ENCODE assay signal across 13 cellular contexts in genomic region chr5:79704553-79704952, GRCh38. TPM values are rescaled to one million over a fixed set of nuclear protein-coding genes. Genes with fewer than 3 reads are reported as not detected.
DNase-seq lines count a peak whose midpoint lies in the region; ATAC-seq lines count a peak whose summit lies in the region.
"Had no signal": no experiment of that assay in that cellular context is flagged by ENCODE, and none has a peak within 500 bp of the region (broad histone marks: within the 10 kb centered on the region; RNA-seq: fewer than 3 reads in every experiment).

No MANE protein-coding gene starts in this region.

- H3K9me3 ChIP-seq in BLaER1, result peaks cover 33% of the 10 kb centered on the region
- H3K9me3 ChIP-seq: Caco-2, HAP-1 had no signal

- no peak overlapping the region for H3K4me3 Mint-ChIP-seq in activated T-cell treated with anti-CD3 and anti-CD28 coated beads, Interleukin-2, amount 50 U/mL, for 72 hours
- no peak overlapping the region for H3K4me3 Mint-ChIP-seq in stimulated activated effector memory CD8-positive, alpha-beta T cell treated with anti-CD3 and anti-CD28 coated beads, Interleukin-12 subunit alpha, Interleukin-12 subunit beta, amount 100 ng/mL, for 72 hours
- H3K4me3 Mint-ChIP-seq: CD8-positive, alpha-beta memory T cell had no signal

- DNase-seq in activated T-cell treated with anti-CD3 and anti-CD28 coated beads, Interleukin-2, amount 50 U/mL, for 72 hours, result no peak
- DNase-seq in activated T-cell treated with anti-CD3 and anti-CD28 coated beads, Interleukin-2, amount 50 U/mL, for 48 hours, result no peak
- no peak for DNase-seq in left ventricle myocardium superior
- no peak for DNase-seq in stimulated activated effector memory CD8-positive, alpha-beta T cell treated with anti-CD3 and anti-CD28 coated beads, Interleukin-12 subunit alpha, Interleukin-12 subunit beta, amount 100 ng/mL, for 72 hours (ENCODE audit: low spot score in 2 of 2)
- DNase-seq: Caco-2; CD8-positive, alpha-beta memory T cell; DMS53; GF-D8 had no signal

- H3K4me2 ChIP-seq in BLaER1, result 0 out of 2 replicates have a peak overlapping the region, but pooled peaks have one; percentile 27

- H3K27me3 ChIP-seq in BLaER1, result no peaks in the 10 kb centered on the region

- H3K36me3 ChIP-seq in BLaER1, result no peaks in the 10 kb centered on the region
- H3K36me3 ChIP-seq: HAP-1 had no signal

- no peaks in the 10 kb centered on the region for H3K36me3 Mint-ChIP-seq in activated T-cell treated with anti-CD3 and anti-CD28 coated beads, Interleukin-2, amount 50 U/mL, for 72 hours (ENCODE audit: insufficient read depth in 2 of 2)
- H3K36me3 Mint-ChIP-seq in stimulated activated effector memory CD8-positive, alpha-beta T cell treated with anti-CD3 and anti-CD28 coated beads, Interleukin-12 subunit alpha, Interleukin-12 subunit beta, amount 100 ng/mL, for 72 hours, result no peaks in the 10 kb centered on the region

- peaks cover 7% of the 10 kb centered on the region for H3K4me1 Mint-ChIP-seq in activated T-cell treated with anti-CD3 and anti-CD28 coated beads, Interleukin-2, amount 50 U/mL, for 72 hours (ENCODE audit: low read depth)
- H3K4me1 Mint-ChIP-seq in stimulated activated effector memory CD8-positive, alpha-beta T cell treated with anti-CD3 and anti-CD28 coated beads, Interleukin-12 subunit alpha, Interleukin-12 subunit beta, amount 100 ng/mL, for 72 hours, result no peaks in the 10 kb centered on the region

- intact Hi-C loops in left ventricle myocardium superior (cut with micrococcal nuclease), result no loop called here

- no peaks in the 10 kb centered on the region for H3K9me3 Mint-ChIP-seq in activated T-cell treated with anti-CD3 and anti-CD28 coated beads, Interleukin-2, amount 50 U/mL, for 72 hours
- H3K9me3 Mint-ChIP-seq in stimulated activated effector memory CD8-positive, alpha-beta T cell treated with anti-CD3 and anti-CD28 coated beads, Interleukin-12 subunit alpha, Interleukin-12 subunit beta, amount 100 ng/mL, for 72 hours, result no peaks in the 10 kb centered on the region

- no peak overlapping the region for H3K9ac ChIP-seq in BLaER1

- ATAC-seq in activated T-cell treated with anti-CD3 and anti-CD28 coated beads, Interleukin-2, amount 50 U/mL, for 72 hours (replicated peaks in 1 of 2), result no peak
- ATAC-seq in left ventricle myocardium superior (peak; percentile 38), HG03045 (IDR thresholded peaks at IDR 0.05; ENCODE audit: unreplicated experiment) (no peak), GM21528 (IDR thresholded peaks at IDR 0.05; ENCODE audit: low FRiP score, unreplicated experiment) (no peak)
- ATAC-seq in stimulated activated effector memory CD8-positive, alpha-beta T cell treated with anti-CD3 and anti-CD28 coated beads, Interleukin-12 subunit alpha, Interleukin-12 subunit beta, amount 100 ng/mL, for 72 hours, result no peak

- no peak overlapping the region for H3K4me3 ChIP-seq in BLaER1
- H3K4me3 ChIP-seq: HAP-1 had no signal

- H3K4me1 ChIP-seq in BLaER1, result peaks cover 6% of the 10 kb centered on the region; the same call in 1 of the 2 replicates
- H3K4me1 ChIP-seq: HAP-1 had no signal

- peak overlapping the region; percentile 14 for H3K27ac Mint-ChIP-seq in activated T-cell treated with anti-CD3 and anti-CD28 coated beads, Interleukin-2, amount 50 U/mL, for 72 hours
- H3K27ac Mint-ChIP-seq in stimulated activated effector memory CD8-positive, alpha-beta T cell treated with anti-CD3 and anti-CD28 coated beads, Interleukin-12 subunit alpha, Interleukin-12 subunit beta, amount 100 ng/mL, for 72 hours, result peak overlapping the region; percentile 71
- H3K27ac Mint-ChIP-seq: CD8-positive, alpha-beta memory T cell had no signal

- H4K20me1 ChIP-seq in BLaER1, result no peaks in the 10 kb centered on the region

- no peaks in the 10 kb centered on the region for H3K27me3 Mint-ChIP-seq in activated T-cell treated with anti-CD3 and anti-CD28 coated beads, Interleukin-2, amount 50 U/mL, for 72 hours (ENCODE audit: low read depth)

- H3K27ac ChIP-seq in BLaER1, result no peak overlapping the region
- H3K27ac ChIP-seq: 22Rv1 had no signal

RNA-seq across cellular contexts. Expression of gene CMYA5, which starts 14.9 kb away (rescaled TPM):
- under 1 TPM; 0.31 to 0.32 TPM for total RNA-seq in activated T-cell treated with anti-CD3 and anti-CD28 coated beads, Interleukin-2, amount 50 U/mL, for 72 hours
- 960 TPM for total RNA-seq in left ventricle myocardium superior

Comparison
In these comparisons a context has a peak if more than half of its experiments do, and no peak if none do; other contexts are left out.
1. RNA of gene CMYA5, which starts 14.9 kb away (total RNA-seq): 960 TPM in left ventricle myocardium superior (single experiment); 0.31 to 0.32 TPM in activated T-cell treated with anti-CD3 and anti-CD28 coated beads, Interleukin-2, amount 50 U/mL, for 72 hours; every median in the first group is over 100 times any median in the second.